ENCODE assay signal across 24 cellular contexts in genomic region chr5:77339491-77339890, GRCh38.
"Had no signal": no experiment of that assay in that cellular context is flagged by ENCODE, and none has a peak within 500 bp of the region (broad histone marks: within the 10 kb centered on the region; RNA-seq: fewer than 3 reads in every experiment).

No MANE protein-coding gene starts in this region.

- ATAC-seq: activated CD4-positive, alpha-beta T cell treated with anti-CD3 and anti-CD28 coated beads for 36 hours; activated CD8-positive, alpha-beta T cell treated with anti-CD3 and anti-CD28 coated beads for 36 hours; activated T-cell treated with anti-CD3 and anti-CD28 coated beads, Interleukin-2, amount 50 U/mL, for 4 hours; activated T-helper 17 cell treated with anti-CD3 and anti-CD28 coated beads, Interleukin-2, amount 50 U/mL, for 72 hours; body of pancreas; gastroesophageal sphincter had no signal

- DNase-seq: activated CD4-positive, alpha-beta T cell treated with anti-CD3 and anti-CD28 coated beads for 36 hours; activated CD4-positive, alpha-beta T cell treated with anti-CD3 and anti-CD28 coated beads, Interleukin-2, amount 10 ng/mL, durations not matched to agents 24 days and 14 days; activated CD4-positive, alpha-beta T cell treated with anti-CD3 and anti-CD28 coated beads, Interleukin-2, amount 50 U/mL, for 48 hours; activated CD4-positive, CD25-positive, alpha-beta regulatory T cell; activated CD4-positive, CD25-positive, alpha-beta regulatory T cell treated with anti-CD3 and anti-CD28 coated beads, Interleukin-2, amount 50 U/mL, for 72 hours; activated CD8-positive, alpha-beta memory T cell treated with anti-CD3 and anti-CD28 coated beads for 24 hours; activated CD8-positive, alpha-beta T cell treated with anti-CD3 and anti-CD28 coated beads for 36 hours; activated effector memory CD4-positive, alpha-beta T cell treated with Interleukin-2 at 50 U/mL for 16 hours; activated gamma-delta T cell treated with Interleukin-2 at 50 U/mL for 16 hours; activated naive CD4-positive, alpha-beta T cell treated with anti-CD3 and anti-CD28 coated beads, Interleukin-2, amount 50 U/mL, for 16 hours; activated naive CD4-positive, alpha-beta T cell treated with Interleukin-2 at 50 U/mL for 16 hours; activated T-cell treated with anti-CD3 and anti-CD28 coated beads, Interleukin-2, amount 50 U/mL, for 4 hours; adrenal gland; aorta; body of pancreas; central memory CD4-positive, alpha-beta T cell; cerebellar nuclear complex; colonic mucosa; effector CD8-positive, alpha-beta T cell; esophagus squamous epithelium; foreskin melanocyte; T-helper 2 cell had no signal
